Comparison of ENCODE assay signal across 20 cellular contexts in the genomic region with DNA sequence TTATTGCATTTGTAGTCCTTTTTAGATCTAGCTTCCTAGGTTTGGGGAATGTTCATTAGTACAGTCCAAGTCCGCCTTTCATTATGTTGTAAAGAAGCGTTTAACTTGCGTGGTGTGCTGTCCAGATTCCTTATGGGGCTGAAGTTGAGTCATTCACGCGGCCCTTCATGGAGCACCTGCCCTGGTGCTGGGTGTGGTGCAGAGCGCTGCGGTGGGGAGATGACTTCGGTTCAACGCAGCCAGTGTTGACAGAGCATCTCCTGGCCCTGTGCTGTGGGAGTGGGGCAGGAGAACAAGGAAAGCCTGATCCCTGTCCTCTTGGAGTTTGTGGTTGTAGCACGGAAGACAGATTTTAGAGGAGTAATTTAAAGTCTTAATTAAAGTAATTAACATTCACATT.
"Had no signal": no experiment of that assay in that cellular context is flagged by ENCODE, and none has a peak within 500 bp of the region (broad histone marks: within the 10 kb centered on the region; RNA-seq: fewer than 3 reads in every experiment).

No MANE protein-coding gene starts in this region.

- H3K9me3 Mint-ChIP-seq: activated CD4-positive, alpha-beta T cell treated with anti-CD3 and anti-CD28 coated beads, Interleukin-2, amount 10 ng/mL, durations not matched to agents 24 days and 14 days; activated CD8-positive, alpha-beta T cell treated with anti-CD3 and anti-CD28 coated beads for 36 hours; naive B cell; T-cell had no signal

- H3K4me3 Mint-ChIP-seq: activated CD4-positive, alpha-beta T cell treated with anti-CD3 and anti-CD28 coated beads, Interleukin-2, amount 10 ng/mL, durations not matched to agents 24 days and 14 days; activated CD8-positive, alpha-beta T cell treated with anti-CD3 and anti-CD28 coated beads for 36 hours; naive B cell; T-cell had no signal

- FAIRE-seq: astrocyte, bronchial epithelial cell, pancreas had no signal

- ATAC-seq: activated CD8-positive, alpha-beta T cell treated with anti-CD3 and anti-CD28 coated beads for 36 hours; esophagus mucosa; gastroesophageal sphincter; mucosa of descending colon; pancreas; T-cell had no signal

- DNase-seq: activated CD4-positive, alpha-beta T cell treated with anti-CD3 and anti-CD28 coated beads, Interleukin-2, amount 10 ng/mL, durations not matched to agents 24 days and 14 days; activated CD8-positive, alpha-beta memory T cell treated with anti-CD3 and anti-CD28 coated beads, Interleukin-2, amount 50 U/mL, for 4 hours; activated CD8-positive, alpha-beta T cell treated with anti-CD3 and anti-CD28 coated beads for 36 hours; activated effector memory CD4-positive, alpha-beta T cell treated with anti-CD3 and anti-CD28 coated beads, Interleukin-2, amount 50 U/mL, for 16 hours; activated naive CD4-positive, alpha-beta T cell treated with anti-CD3 and anti-CD28 coated beads, Interleukin-2, amount 50 U/mL, for 16 hours; activated T-cell treated with anti-CD3 and anti-CD28 coated beads, Interleukin-2, amount 50 U/mL, for 48 hours; adrenal gland; effector CD4-positive, alpha-beta T cell; mesenchymal stem cell; mucosa of descending colon; naive B cell; pancreas; sigmoid colon; stimulated activated CD4-positive, alpha-beta T cell treated with anti-CD3 and anti-CD28 coated beads, Interleukin-4, amount 100 ng/mL, for 24 hours; stimulated activated naive CD4-positive, alpha-beta T cell treated with Interleukin-2 at 50 U/mL for 16 hours; T-cell had no signal

- H3K27ac Mint-ChIP-seq: activated CD4-positive, alpha-beta T cell treated with anti-CD3 and anti-CD28 coated beads, Interleukin-2, amount 10 ng/mL, durations not matched to agents 24 days and 14 days; activated CD8-positive, alpha-beta T cell treated with anti-CD3 and anti-CD28 coated beads for 36 hours; T-cell had no signal

- H3K27me3 Mint-ChIP-seq: activated CD4-positive, alpha-beta T cell treated with anti-CD3 and anti-CD28 coated beads, Interleukin-2, amount 10 ng/mL, durations not matched to agents 24 days and 14 days; activated CD8-positive, alpha-beta T cell treated with anti-CD3 and anti-CD28 coated beads for 36 hours; naive B cell; T-cell had no signal
